9 cellular contexts compared by ENCODE assay signal in genomic region chr12:57835366-57836288, GRCh38. TPM values are rescaled to one million over a fixed set of nuclear protein-coding genes. Genes with fewer than 3 reads are reported as not detected.
DNase-seq lines count a peak whose midpoint lies in the region; ATAC-seq, FAIRE-seq and TF ChIP-seq lines count a peak whose summit lies in the region.
"Had no signal": no experiment of that assay in that cellular context is flagged by ENCODE, and none has a peak within 500 bp of the region (broad histone marks: within the 10 kb centered on the region; RNA-seq: fewer than 3 reads in every experiment).

No MANE protein-coding gene starts in this region.

- TF ChIP-seq EP300 in ovary (IDR thresholded peaks at IDR 0.05), result no peak

- no peak for ATAC-seq in CD8-positive, alpha-beta T cell
- ATAC-seq in HG03469 (IDR thresholded peaks at IDR 0.05; ENCODE audit: unreplicated experiment), result no peak

- FAIRE-seq in frontal cortex (lab: Jason Lieb, UNC), result no peak
- FAIRE-seq: endometrium had no signal

- H3K4me3 Mint-ChIP-seq in CD8-positive, alpha-beta T cell, result peak overlapping the region; percentile 63

- CTCF ChIA-PET in CD8-positive, alpha-beta T cell (lab: Charles Lee), result interaction anchor here (1.1 to 8.2 kb wide), 7 partner anchors 8 to 69 kb away, joined by 3 to 102 read pairs (median 6); partner anchors contain the start of gene CTDSP2

- H3K27ac ChIP-seq in CD8-positive, alpha-beta T cell (ENCODE audit: low read depth, low read length), result peak overlapping the region; percentile 37
- H3K27ac ChIP-seq in dorsolateral prefrontal cortex (peak overlapping the region in 52 of 59 donors; percentile 1 to 100 (median 65)), ovary (peak overlapping the region in 1 of 2 donors; percentile 58)

- intact Hi-C loops in CD8-positive, alpha-beta T cell (cut with DNase I, micrococcal nuclease), result loop anchor here in 1 of 2 experiments (5.0 kb wide), 1 partner anchor 33 kb away; no protein-coding TSS in a partner anchor
- intact Hi-C loops in dorsolateral prefrontal cortex (cut with DNase I) (loop anchor here in 1 of 2 donors (1.0 kb wide), 1 partner anchor 10 kb away; no protein-coding TSS in a partner anchor), ovary (cut with DNase I) (loop anchor here in 1 of 4 donors (10.0 kb wide), 1 partner anchor 51 kb away; the partner anchor contains the start of gene TSFM)

- no peaks in the 10 kb centered on the region for H3K36me3 ChIP-seq in CD8-positive, alpha-beta T cell (ENCODE audit: insufficient read depth, low read length)
- no peaks in the 10 kb centered on the region for H3K36me3 ChIP-seq in ovary

- no peak for DNase-seq in CD8-positive, alpha-beta T cell
- peak; percentile 25 for DNase-seq in NOMO-1 treated with dmso at 0.1 percent for 144 hours (lab: John Stamatoyannopoulos, UW; ENCODE audit: unreplicated experiment)
- DNase-seq in dorsolateral prefrontal cortex, result no peak
- no peak for DNase-seq in ovary
- DNase-seq in NCI-H2081 (lab: John Stamatoyannopoulos, UW), result no peak
- no peak for DNase-seq in COLO829 (ENCODE audit: low spot score)
- DNase-seq in frontal cortex (ENCODE audit: low spot score in 2 of 2), result no peak

- WGBS in ovary, 3 donors, result 24 to 26% (median 25%) methylated on average over 9 of the region's 9 CpGs

- H3K4me1 Mint-ChIP-seq in CD8-positive, alpha-beta T cell (ENCODE audit: low read depth), result peaks cover 89% of the 10 kb centered on the region

- no peaks in the 10 kb centered on the region for H3K9me3 ChIP-seq in CD8-positive, alpha-beta T cell (ENCODE audit: low read length)
- no peaks in the 10 kb centered on the region for H3K9me3 ChIP-seq in ovary

- H3K4me1 ChIP-seq in CD8-positive, alpha-beta T cell (ENCODE audit: insufficient read depth, low read length), result peaks cover 98% of the 10 kb centered on the region
- H3K4me1 ChIP-seq in ovary (ENCODE audit: insufficient read depth), result peaks cover 66% of the 10 kb centered on the region

- TF ChIP-seq CTCF in CD8-positive, alpha-beta T cell (IDR thresholded peaks at IDR 0.05), result no peak
- TF ChIP-seq CTCF in dorsolateral prefrontal cortex (IDR thresholded peaks at IDR 0.05 in 54 of 56, conservative IDR thresholded peaks at IDR 0.05 in 2 of 56; ENCODE audit: low read depth in 1 of 56, partially characterized antibody in 56 of 56) (no peak), ovary (IDR thresholded peaks at IDR 0.05) (no peak)

- H3K27me3 Mint-ChIP-seq in CD8-positive, alpha-beta T cell (ENCODE audit: low read depth), result no peaks in the 10 kb centered on the region

- H3K9me3 Mint-ChIP-seq in CD8-positive, alpha-beta T cell, result no peaks in the 10 kb centered on the region

- no peak for TF ChIP-seq POLR2A in ovary (IDR thresholded peaks at IDR 0.05)

- POLR2A ChIA-PET in CD8-positive, alpha-beta T cell (lab: Charles Lee), result interaction anchor here (0.6 to 2.3 kb wide), 6 partner anchors 8 to 63 kb away, joined by 3 to 16 read pairs (median 3); partner anchors contain the start of gene CTDSP2

- peak overlapping the region; percentile 32 for H3K4me3 ChIP-seq in CD8-positive, alpha-beta T cell (ENCODE audit: low read depth, low read length)
- H3K4me3 ChIP-seq in dorsolateral prefrontal cortex (peak overlapping the region in 38 of 59 donors; percentile 1 to 50 (median 30)), ovary (peak overlapping the region; percentile 25)

- H3K36me3 Mint-ChIP-seq in CD8-positive, alpha-beta T cell, result peaks cover 5% of the 10 kb centered on the region

- peak overlapping the region; percentile 94 for H3K27ac Mint-ChIP-seq in CD8-positive, alpha-beta T cell

- H3K27me3 ChIP-seq in CD8-positive, alpha-beta T cell (ENCODE audit: insufficient read depth, low read length), result no peaks in the 10 kb centered on the region
- H3K27me3 ChIP-seq in dorsolateral prefrontal cortex (no peaks in the 10 kb centered on the region), ovary (no peaks in the 10 kb centered on the region)

RNA-seq across cellular contexts. Expression of gene CTDSP2, which starts 10.9 kb away (rescaled TPM):
- 10 to 100 TPM; 68.1 to 70.5 TPM for total RNA-seq in CD8-positive, alpha-beta T cell
- 100 to 1,000 TPM in 102 of 120 experiments, 10 to 100 TPM in 18; 77.9 to 209 (median 117) TPM for total RNA-seq in dorsolateral prefrontal cortex
- total RNA-seq in ovary, result 100 to 1,000 TPM in 6 of 7 donors, 10 to 100 TPM in 1; 73.1 to 212 (median 189) TPM
- polyA plus RNA-seq in ovary, result 100 to 1,000 TPM in 1 of 2 donors, 10 to 100 TPM in 1; 94.8 to 165 TPM
- total RNA-seq in frontal cortex, result 14.7 TPM

RNA-seq across cellular contexts. Expression of gene AVIL, which starts 17.1 kb away (rescaled TPM):
- 1 to 10 TPM in 1 of 2 experiments, under 1 TPM in 1; 0.65 to 1.1 TPM for total RNA-seq in CD8-positive, alpha-beta T cell
- 10 to 100 TPM in 35 of 120 experiments, 1 to 10 TPM in 85; 2.1 to 25.8 (median 7.4) TPM for total RNA-seq in dorsolateral prefrontal cortex
- 1 to 10 TPM; 1.4 to 5.3 (median 4.7) TPM for total RNA-seq in ovary
- 1 to 10 TPM; 2.9 to 8.1 TPM for polyA plus RNA-seq in ovary
- 1.6 TPM for total RNA-seq in frontal cortex

RNA-seq across cellular contexts. Expression of gene TSFM, which starts 53.0 kb away (rescaled TPM):
- 10 to 100 TPM; 37.0 to 37.1 TPM for total RNA-seq in CD8-positive, alpha-beta T cell
- total RNA-seq in dorsolateral prefrontal cortex (10 to 100 TPM; 21.9 to 57.1 (median 35.3) TPM), ovary (10 to 100 TPM; 13.2 to 23.0 (median 20.1) TPM), frontal cortex (30.2 TPM)
- polyA plus RNA-seq in ovary, result 10 to 100 TPM; 17.5 to 28.1 TPM
